Comparison of ENCODE assay signal across 14 cellular contexts in the genomic region with DNA sequence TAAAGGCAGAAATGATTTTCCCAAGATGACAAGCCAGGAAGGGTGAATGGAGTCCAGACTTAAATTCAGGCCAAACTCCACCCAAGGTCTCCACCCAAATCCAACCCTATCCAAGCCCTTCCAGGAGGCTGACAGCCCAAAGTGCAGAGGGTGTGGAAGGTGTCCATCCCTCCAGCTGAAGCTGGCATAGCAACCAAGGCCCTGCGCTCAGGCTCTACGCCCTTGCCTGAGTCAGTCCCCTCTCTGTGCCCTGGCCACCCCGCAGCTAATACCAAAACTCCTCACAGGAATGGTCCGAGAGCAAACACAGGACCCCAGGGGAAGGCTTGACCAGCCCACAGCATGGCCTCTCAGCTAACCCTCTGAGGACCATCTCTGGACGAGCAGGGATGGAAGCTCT. TPM values are rescaled to one million over a fixed set of nuclear protein-coding genes. Genes with fewer than 3 reads are reported as not detected.
DNase-seq lines count a peak whose midpoint lies in the region.
"Had no signal": no experiment of that assay in that cellular context is flagged by ENCODE, and none has a peak within 500 bp of the region (broad histone marks: within the 10 kb centered on the region; RNA-seq: fewer than 3 reads in every experiment).

No MANE protein-coding gene starts in this region.

- DNase-seq in H7 (peak; percentile 11), cerebellum (ENCODE audit: low spot score) (peak; percentile 24), NCI-H510A (lab: John Stamatoyannopoulos, UW) (no peak), ureter (ENCODE audit: low spot score) (no peak)
- DNase-seq in activated CD4-positive, alpha-beta T cell treated with anti-CD3 and anti-CD28 coated beads for 48 hours, result no peak
- DNase-seq in activated naive CD8-positive, alpha-beta T cell treated with anti-CD3 and anti-CD28 coated beads for 36 hours, result no peak
- DNase-seq: activated CD4-positive, alpha-beta T cell treated with anti-CD3 and anti-CD28 coated beads, Interleukin-2, amount 10 ng/mL, durations not matched to agents 24 days and 14 days; midbrain; NCI-H2171 treated with DMSO at 0.1 percent for 48 hours; uterus had no signal

- no peak overlapping the region for H3K4me3 Mint-ChIP-seq in activated naive CD8-positive, alpha-beta T cell treated with anti-CD3 and anti-CD28 coated beads for 36 hours

- H3K27ac Mint-ChIP-seq in activated naive CD8-positive, alpha-beta T cell treated with anti-CD3 and anti-CD28 coated beads for 36 hours, result no peak overlapping the region
- H3K27ac Mint-ChIP-seq: activated CD4-positive, alpha-beta T cell treated with anti-CD3 and anti-CD28 coated beads, Interleukin-2, amount 10 ng/mL, durations not matched to agents 24 days and 14 days; T-helper 1 cell treated with Interleukin-12 subunit alpha and Interleukin-12 subunit beta and Interleukin-4 antibody, amounts not matched to agents 30 μg/mL and 1 μg/mL, for 36 hours had no signal

- H3K9me3 Mint-ChIP-seq in activated naive CD8-positive, alpha-beta T cell treated with anti-CD3 and anti-CD28 coated beads for 36 hours, result no peaks in the 10 kb centered on the region
- H3K9me3 Mint-ChIP-seq: activated CD4-positive, alpha-beta T cell treated with anti-CD3 and anti-CD28 coated beads, Interleukin-2, amount 10 ng/mL, durations not matched to agents 24 days and 14 days; T-helper 1 cell treated with Interleukin-12 subunit alpha and Interleukin-12 subunit beta and Interleukin-4 antibody, amounts not matched to agents 30 μg/mL and 1 μg/mL, for 36 hours had no signal

- H3K27ac ChIP-seq in layer of hippocampus (ENCODE audit: low read depth, low read length), result peak overlapping the region; percentile 97
- peak overlapping the region; percentile 0 for H3K27ac ChIP-seq in skeletal muscle tissue (ENCODE audit: low read depth, low read length)

- H3K27me3 ChIP-seq in H7 (ENCODE audit: control insufficient read depth, insufficient read depth, low read length), result peaks cover 32% of the 10 kb centered on the region
- H3K27me3 ChIP-seq in layer of hippocampus (ENCODE audit: control insufficient read depth, insufficient read depth, low read length), result no peaks in the 10 kb centered on the region
- peaks cover 0 to 3% (median 3%) of the 10 kb centered on the region in 3 donors for H3K27me3 ChIP-seq in skeletal muscle tissue (ENCODE audit: control insufficient read depth in 3 of 3, insufficient read depth in 3 of 3, low read length in 3 of 3)
- H3K27me3 ChIP-seq: uterus had no signal

- H3K4me1 Mint-ChIP-seq in activated naive CD8-positive, alpha-beta T cell treated with anti-CD3 and anti-CD28 coated beads for 36 hours, result peaks cover 6% of the 10 kb centered on the region

- H3K4me3 ChIP-seq in H7 (ENCODE audit: insufficient read depth, low read depth, low read length), result no peak overlapping the region
- peak overlapping the region in 1 of 3 donors; percentile 45 for H3K4me3 ChIP-seq in skeletal muscle tissue (ENCODE audit: low read length in 3 of 3)
- H3K4me3 ChIP-seq: uterus had no signal

- H3K36me3 ChIP-seq in H7 (replicated peaks; ENCODE audit: control insufficient read depth, insufficient read depth, low read length), result no peaks in the 10 kb centered on the region
- H3K36me3 ChIP-seq in skeletal muscle tissue (ENCODE audit: control insufficient read depth in 3 of 3, insufficient read depth in 3 of 3, low read length in 3 of 3), result no peaks in the 10 kb centered on the region
- H3K36me3 ChIP-seq: uterus had no signal

- no peaks in the 10 kb centered on the region for H3K36me3 Mint-ChIP-seq in activated naive CD8-positive, alpha-beta T cell treated with anti-CD3 and anti-CD28 coated beads for 36 hours

- H3K27me3 Mint-ChIP-seq in activated naive CD8-positive, alpha-beta T cell treated with anti-CD3 and anti-CD28 coated beads for 36 hours, result peaks cover 22% of the 10 kb centered on the region

- H3K4me1 ChIP-seq in skeletal muscle tissue (ENCODE audit: control insufficient read depth in 3 of 3, insufficient read depth in 3 of 3, low read length in 3 of 3), result peaks cover 51 to 64% (median 54%) of the 10 kb centered on the region in 3 donors

- no peaks in the 10 kb centered on the region for H3K9me3 ChIP-seq in skeletal muscle tissue (ENCODE audit: control insufficient read depth in 3 of 3, low read length in 3 of 3)
- H3K9me3 ChIP-seq: uterus had no signal

- peak overlapping the region in 1 of 3 donors; percentile 33 for H3K9ac ChIP-seq in skeletal muscle tissue (ENCODE audit: low read depth in 1 of 3, low read length in 3 of 3)

RNA-seq across cellular contexts. Expression of a gene that starts 2.1 kb away (rescaled TPM):
- 10.5 and 12.4 TPM in 2 replicates for total RNA-seq in H7 (2014; rRNA removed; shearing (Covaris generic))
- 28.7 TPM for total RNA-seq in cerebellum
- total RNA-seq in skeletal muscle tissue, result 28.7 TPM
- total RNA-seq in ureter, result 170 TPM
- total RNA-seq in activated naive CD8-positive, alpha-beta T cell treated with anti-CD3 and anti-CD28 coated beads for 36 hours, result 10 to 100 TPM; 21.2 to 22.2 TPM

RNA-seq across cellular contexts. Expression of a gene that starts 27.7 kb away (rescaled TPM):
- total RNA-seq in H7 (2014; rRNA removed; shearing (Covaris generic)), result 0.07 and 0.18 TPM in 2 replicates
- total RNA-seq in cerebellum (1.5 TPM), skeletal muscle tissue (not detected), ureter (5.8 TPM)
- 1 to 10 TPM; 6.9 to 8.4 TPM for total RNA-seq in activated naive CD8-positive, alpha-beta T cell treated with anti-CD3 and anti-CD28 coated beads for 36 hours
- total RNA-seq: LHCN-M2, uterus had no signal

RNA-seq across cellular contexts. Expression of a gene that starts 37.5 kb away (rescaled TPM):
- total RNA-seq in H7 (2014; rRNA removed; shearing (Covaris generic)), result 2.7 and 3.2 TPM in 2 replicates
- total RNA-seq in cerebellum (73.5 TPM), skeletal muscle tissue (6.3 TPM), ureter (19.9 TPM)
- 10 to 100 TPM; 10.7 to 11.1 TPM for total RNA-seq in activated naive CD8-positive, alpha-beta T cell treated with anti-CD3 and anti-CD28 coated beads for 36 hours

RNA-seq across cellular contexts. Expression of a gene that starts 38.2 kb away (rescaled TPM):
- total RNA-seq in H7 (2014; rRNA removed; shearing (Covaris generic)), result 0.21 TPM in 1 of 2 replicates, not detected in the other
- total RNA-seq in cerebellum (4.9 TPM), skeletal muscle tissue (under 0.01 TPM), ureter (6.8 TPM)
- under 1 TPM in 1 of 2 experiments, not detected in 1; 0.06 TPM for total RNA-seq in activated naive CD8-positive, alpha-beta T cell treated with anti-CD3 and anti-CD28 coated beads for 36 hours
- total RNA-seq: LHCN-M2 had no signal

RNA-seq across cellular contexts. Expression of a gene that starts 55.6 kb away (rescaled TPM):
- 1.3 and 4.0 TPM in 2 replicates for total RNA-seq in H7 (2014; rRNA removed; shearing (Covaris generic))
- total RNA-seq in cerebellum (2.4 TPM), skeletal muscle tissue (1.6 TPM), ureter (263 TPM)
- 1 to 10 TPM; 1.8 to 2.3 TPM for total RNA-seq in activated naive CD8-positive, alpha-beta T cell treated with anti-CD3 and anti-CD28 coated beads for 36 hours

Comparison
In these comparisons a context has a peak if more than half of its experiments do, and no peak if none do; other contexts are left out.
1. DNase-seq: peak in H7 (single experiment) and cerebellum (single experiment); none in NCI-H510A (single experiment), activated CD4-positive, alpha-beta T cell treated with anti-CD3 and anti-CD28 coated beads for 48 hours (single experiment), ureter (single experiment) and activated naive CD8-positive, alpha-beta T cell treated with anti-CD3 and anti-CD28 coated beads for 36 hours (single experiment).